ENCODE assay signal across 15 cellular contexts in the genomic region with DNA sequence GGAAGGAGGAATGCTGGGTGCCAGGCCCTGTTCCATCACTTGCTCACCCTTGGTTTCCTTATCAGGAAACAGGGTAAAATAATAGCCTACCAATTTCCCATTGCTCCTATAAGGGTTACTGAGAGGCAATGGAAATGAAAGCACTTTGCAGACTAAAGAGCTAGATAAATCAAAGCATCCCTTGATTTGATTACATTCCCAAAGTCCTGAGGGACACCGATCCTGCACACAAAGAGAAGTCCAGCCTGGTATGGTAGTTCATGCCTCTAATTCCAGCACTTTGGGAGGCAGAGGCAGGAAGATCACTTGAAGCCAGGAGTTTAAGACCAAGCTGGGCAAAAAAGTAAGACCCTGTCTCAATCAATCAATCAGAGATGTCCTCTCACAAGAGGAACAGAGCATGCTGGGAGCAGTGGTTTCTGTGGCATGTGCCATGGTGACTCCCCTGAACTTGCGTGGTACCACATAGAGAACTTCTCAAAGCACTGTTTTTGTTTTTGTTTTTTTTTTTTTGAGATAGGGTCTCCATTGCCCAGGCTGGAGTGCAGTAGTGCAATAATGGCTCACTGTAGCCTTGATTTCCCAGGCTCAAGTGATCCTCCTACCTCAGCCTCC. TPM values are rescaled to one million over a fixed set of nuclear protein-coding genes. Genes with fewer than 3 reads are reported as not detected.
DNase-seq lines count a peak whose midpoint lies in the region; ATAC-seq and TF ChIP-seq lines count a peak whose summit lies in the region.
"Had no signal": no experiment of that assay in that cellular context is flagged by ENCODE, and none has a peak within 500 bp of the region (broad histone marks: within the 10 kb centered on the region; RNA-seq: fewer than 3 reads in every experiment).

No MANE protein-coding gene starts in this region.

- H3K4me1 ChIP-seq in BLaER1 (peaks cover 51% of the 10 kb centered on the region), DND-41 (ENCODE audit: insufficient read depth, low read length) (peaks cover 87% of the 10 kb centered on the region), ascending aorta (peaks cover 15 to 75% of the 10 kb centered on the region in 2 donors)

- H3K4me3 ChIP-seq in BLaER1, result no peak overlapping the region
- H3K4me3 ChIP-seq in DND-41 (ENCODE audit: low read depth in 1 of 2, low read length in 2 of 2), result no peak overlapping the region
- H3K4me3 ChIP-seq in ascending aorta, result no peak overlapping the region
- H3K4me3 ChIP-seq in lower leg skin (ENCODE audit: low read depth, poor library complexity, severe bottlenecking), result no peak overlapping the region
- H3K4me3 ChIP-seq: breast epithelium had no signal

- ATAC-seq in DND-41 (ENCODE audit: insufficient read depth, low read depth), result no peak
- no peak for ATAC-seq in natural killer cell
- ATAC-seq in HG02623 (IDR thresholded peaks at IDR 0.05; ENCODE audit: unreplicated experiment), result no peak

- no peak overlapping the region for H2AFZ ChIP-seq in DND-41 (ENCODE audit: low read depth, low read length)

- H3K4me3 Mint-ChIP-seq in natural killer cell, result no peak overlapping the region
- no peak overlapping the region for H3K4me3 Mint-ChIP-seq in MCF 10A (ENCODE audit: unreplicated experiment)

- peaks cover 98% of the 10 kb centered on the region for H3K79me2 ChIP-seq in DND-41 (ENCODE audit: insufficient read depth, low read length)

- TF ChIP-seq POLR2A in lower leg skin (IDR thresholded peaks at IDR 0.05), result no peak

- no peak overlapping the region for H3K27ac ChIP-seq in BLaER1
- H3K27ac ChIP-seq in DND-41 (ENCODE audit: low read length), result peak overlapping the region; percentile 39; the same call in 1 of the 2 replicates
- peak overlapping the region; percentile 6 to 58 for H3K27ac ChIP-seq in ascending aorta

- H3K9ac ChIP-seq in BLaER1 (no peak overlapping the region), DND-41 (ENCODE audit: low read depth, low read length) (no peak overlapping the region)

- peak overlapping the region; percentile 50; the same call in 1 of the 2 replicates for H3K4me2 ChIP-seq in BLaER1
- no peak overlapping the region for H3K4me2 ChIP-seq in DND-41 (ENCODE audit: insufficient read depth, low read length)

- H3K27ac Mint-ChIP-seq in natural killer cell, result peak overlapping the region; percentile 37 to 80
- no peak overlapping the region for H3K27ac Mint-ChIP-seq in MCF 10A (ENCODE audit: low read depth, unreplicated experiment)

- H3K27me3 ChIP-seq in BLaER1 (no peaks in the 10 kb centered on the region), DND-41 (ENCODE audit: insufficient read depth, low read length, poor library complexity) (no peaks in the 10 kb centered on the region), ascending aorta (no peaks in the 10 kb centered on the region)
- H3K27me3 ChIP-seq: breast epithelium had no signal

- no peaks in the 10 kb centered on the region for H3K27me3 Mint-ChIP-seq in natural killer cell (ENCODE audit: low read depth in 2 of 2)
- no peaks in the 10 kb centered on the region for H3K27me3 Mint-ChIP-seq in MCF 10A (ENCODE audit: insufficient read depth, unreplicated experiment)

- DNase-seq in DND-41 (no peak), ascending aorta (ENCODE audit: low spot score in 2 of 2) (no peak), natural killer cell (no peak), middle frontal gyrus (ENCODE audit: extremely low spot score, low spot score) (no peak), lower leg skin (ENCODE audit: low spot score in 2 of 2) (no peak), MCF 10A (ENCODE audit: unreplicated experiment) (no peak)
- DNase-seq: activated gamma-delta T cell treated with Interleukin-2 at 50 U/mL for 16 hours, DMS79, hypothalamus, Kasumi-1, NCI-H1436 treated with DMSO at 0.1 percent for 48 hours, SHP77 treated with DMSO at 0.1 percent for 48 hours had no signal

- CTCF ChIA-PET in MCF 10A (lab: Yijun Ruan, JAX), result interaction anchor here (0.6 to 1.5 kb wide), 3 partner anchors 47 to 208 kb away, joined by 3 read pairs; no protein-coding TSS in a partner anchor

- WGBS in lower leg skin, 2 donors, result 83 to 92% methylated on average over 2 of the region's 2 CpGs

- no TSS peak for BruUV-seq in MCF 10A (replicated peaks; lab: Mats Ljungman, UMichigan)

- H3K36me3 ChIP-seq in BLaER1 (peaks cover 48% of the 10 kb centered on the region), DND-41 (ENCODE audit: insufficient read depth, low read length) (peaks cover 92% of the 10 kb centered on the region), ascending aorta (peaks cover 0 to 20% of the 10 kb centered on the region in 2 donors)
- H3K36me3 ChIP-seq: breast epithelium had no signal

- H3K36me3 Mint-ChIP-seq in natural killer cell (no peaks in the 10 kb centered on the region), MCF 10A (ENCODE audit: insufficient read depth, unreplicated experiment) (peaks cover 4% of the 10 kb centered on the region)

- peaks cover 85 to 97% of the 10 kb centered on the region in 2 donors for H3K4me1 Mint-ChIP-seq in natural killer cell
- H3K4me1 Mint-ChIP-seq in MCF 10A (ENCODE audit: insufficient read depth, unreplicated experiment), result peaks cover 38% of the 10 kb centered on the region

- H3K9me3 ChIP-seq in BLaER1 (no peaks in the 10 kb centered on the region), DND-41 (ENCODE audit: insufficient read depth, low read length, severe bottlenecking) (no peaks in the 10 kb centered on the region), ascending aorta (no peaks in the 10 kb centered on the region)
- H3K9me3 ChIP-seq: breast epithelium had no signal

- TF ChIP-seq CTCF in DND-41 (IDR thresholded peaks at IDR 0.05; ENCODE audit: borderline replicate concordance, extremely low read depth, low read length, poor library complexity, severe bottlenecking) (no peak), ascending aorta (IDR thresholded peaks at IDR 0.05) (no peak), natural killer cell (IDR thresholded peaks at IDR 0.05) (no peak), lower leg skin (IDR thresholded peaks at IDR 0.05) (no peak), MCF 10A (IDR thresholded peaks at IDR 0.05; ENCODE audit: unreplicated experiment) (no peak)

- POLR2A ChIA-PET in MCF 10A (lab: Yijun Ruan, JAX), result interaction anchor here (0.6 to 6.4 kb wide), 3 partner anchors 8 to 1032 kb away, joined by 3 to 36 read pairs (median 7); a partner anchor contains a TSS

- intact Hi-C loops in ascending aorta (cut with DNase I), result no loop called here
- intact Hi-C loops in natural killer cell (cut with micrococcal nuclease), result no loop called here
- intact Hi-C loops in lower leg skin (cut with DNase I; ENCODE audit: low total_unique reads), result no loop called here
- intact Hi-C loops in MCF 10A (cut with micrococcal nuclease), result no loop called here

- H4K20me1 ChIP-seq in BLaER1 (0 out of 2 replicates have a peak, but pooled peaks cover 6% of the 10 kb centered on the region), DND-41 (ENCODE audit: insufficient read depth, low read length) (peaks cover 50% of the 10 kb centered on the region)

- H3K9me3 Mint-ChIP-seq in natural killer cell (no peaks in the 10 kb centered on the region), MCF 10A (ENCODE audit: unreplicated experiment) (no peaks in the 10 kb centered on the region)

RNA-seq across cellular contexts. Expression of a gene that starts 10.7 kb away (rescaled TPM):
- total RNA-seq in ascending aorta, result 107 TPM
- total RNA-seq in natural killer cell, result 10 to 100 TPM; 38.9 to 48.0 (median 47.9) TPM
- total RNA-seq in lower leg skin, result 10 to 100 TPM; 64.8 to 80.1 (median 74.2) TPM
- total RNA-seq in MCF 10A (2022), result 11.1 and 13.1 TPM in 2 replicates

RNA-seq across cellular contexts. Expression of a gene that starts 26.8 kb away (rescaled TPM):
- total RNA-seq in ascending aorta (55.9 TPM), natural killer cell (10 to 100 TPM in 1 of 3 donors, 1 to 10 TPM in 2; 7.0 to 11.9 (median 8.8) TPM), lower leg skin (10 to 100 TPM; 16.3 to 38.1 (median 22.6) TPM), MCF 10A (2022) (1.2 and 4.8 TPM in 2 replicates)

RNA-seq across cellular contexts. Expression of a gene that starts 40.6 kb away (rescaled TPM):
- 92.9 TPM for total RNA-seq in ascending aorta
- 100 to 1,000 TPM; 309 to 340 (median 319) TPM for total RNA-seq in natural killer cell
- total RNA-seq in lower leg skin, result 100 to 1,000 TPM in 2 of 4 donors, 10 to 100 TPM in 2; 72.4 to 169 (median 114) TPM
- 167 and 193 TPM in 2 replicates for total RNA-seq in MCF 10A (2022)

RNA-seq across cellular contexts. Expression of a gene that starts 40.7 kb away (rescaled TPM):
- total RNA-seq in ascending aorta (7.0 TPM), natural killer cell (1 to 10 TPM; 7.7 to 9.7 (median 8.4) TPM), lower leg skin (1 to 10 TPM in 3 of 4 donors, under 1 TPM in 1; 0.17 to 4.5 (median 2.7) TPM), MCF 10A (2022) (1.1 and 1.7 TPM in 2 replicates)

RNA-seq across cellular contexts. Expression of a gene that starts 49.4 kb away (rescaled TPM):
- total RNA-seq in ascending aorta, result not detected
- total RNA-seq in natural killer cell, result 100 to 1,000 TPM in 1 of 3 donors, 10 to 100 TPM in 2; 17.4 to 142 (median 18.1) TPM
- under 1 TPM in 3 of 4 donors, not detected in 1; 0.27 to 0.34 (median 0.29) TPM for total RNA-seq in lower leg skin
- total RNA-seq in MCF 10A (2022), result not detected in 2 replicates
